Comparison of ENCODE assay signal across 9 cellular contexts in the genomic region with DNA sequence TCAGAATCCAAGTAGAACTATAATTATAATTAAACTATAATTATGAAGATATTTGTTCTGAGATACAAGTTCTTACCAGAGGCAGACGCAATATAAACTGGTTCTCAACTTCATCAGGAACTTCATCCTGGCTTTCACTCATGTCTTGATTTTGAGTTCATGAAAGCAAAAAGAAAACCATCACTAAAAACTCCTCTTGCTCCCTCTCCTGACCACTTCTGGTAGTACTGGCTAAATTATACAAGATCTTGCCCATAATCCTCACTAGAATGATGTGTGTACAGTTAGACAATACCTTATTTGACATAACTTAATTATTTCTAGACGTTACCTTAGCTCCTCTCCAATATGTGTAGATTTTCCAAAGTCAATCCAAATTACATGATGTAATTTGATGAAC. TPM values are rescaled to one million over a fixed set of nuclear protein-coding genes. Genes with fewer than 3 reads are reported as not detected.
A peak's percentile ranks its signal among the peaks of the same experiment; 100 is the strongest.
DNase-seq lines count a peak whose midpoint lies in the region; ATAC-seq, FAIRE-seq and TF ChIP-seq lines count a peak whose summit lies in the region.
"Had no signal": no experiment of that assay in that cellular context is flagged by ENCODE, and none has a peak within 500 bp of the region (broad histone marks: within the 10 kb centered on the region; RNA-seq: fewer than 3 reads in every experiment).

No MANE protein-coding gene starts in this region.

- peak; percentile 48 for TF ChIP-seq CTCF in NB4 (IDR thresholded peaks at IDR 0.05; ENCODE audit: low read depth, low read length)
- TF ChIP-seq CTCF in glutamatergic neuron (IDR thresholded peaks at IDR 0.05; ENCODE audit: partially characterized antibody, unreplicated experiment), result peak; percentile 52
- peak in 4 of 7 experiments; percentile 17 to 57 (median 38) for TF ChIP-seq CTCF in stomach (IDR thresholded peaks at IDR 0.05)

- no peaks in the 10 kb centered on the region for H3K9me3 Mint-ChIP-seq in glutamatergic neuron (ENCODE audit: unreplicated experiment)

- H3K27ac ChIP-seq in stomach, result no peak overlapping the region

- DNase-seq in Caki2 (ENCODE audit: low read depth) (peak; percentile 19), NB4 (ENCODE audit: low read depth) (peak; percentile 44), glutamatergic neuron (no peak), stomach (no peak), OCI-M2 (lab: John Stamatoyannopoulos, UW; ENCODE audit: unreplicated experiment) (no peak), occipital lobe (lab: John Stamatoyannopoulos, UW) (no peak)

- no peak for TF ChIP-seq EP300 in stomach (IDR thresholded peaks at IDR 0.05)

- intact Hi-C loops in stomach (cut with DNase I; ENCODE audit: low total_unique reads), result no loop called here

- in situ Hi-C loops in Caki2 (cut with HindIII; ENCODE audit: low pct_unique_long_range_greater_than_20kb, low sequenced_read_pairs), result no loop called here

- H3K4me3 ChIP-seq in NB4 (ENCODE audit: low read depth, low read length), result no peak overlapping the region
- H3K4me3 ChIP-seq in stomach, result no peak overlapping the region

- no peaks in the 10 kb centered on the region for H3K27me3 Mint-ChIP-seq in glutamatergic neuron (ENCODE audit: unreplicated experiment)

- TF ChIP-seq POLR2A in NB4 (IDR thresholded peaks at IDR 0.05; ENCODE audit: extremely low read depth, insufficient read length) (no peak), stomach (IDR thresholded peaks at IDR 0.05) (no peak)

- H3K27ac Mint-ChIP-seq in glutamatergic neuron (ENCODE audit: unreplicated experiment), result no peak overlapping the region

- no peak overlapping the region for H3K4me3 Mint-ChIP-seq in glutamatergic neuron (ENCODE audit: unreplicated experiment)

- no peaks in the 10 kb centered on the region for H3K36me3 Mint-ChIP-seq in glutamatergic neuron (ENCODE audit: unreplicated experiment)

- ATAC-seq in GM18870 (IDR thresholded peaks at IDR 0.05; ENCODE audit: unreplicated experiment), result peak; percentile 52

- peaks cover 0 to 17% (median 11%) of the 10 kb centered on the region in 3 donors for H3K27me3 ChIP-seq in stomach

- no peaks in the 10 kb centered on the region for H3K9me3 ChIP-seq in stomach

- H3K4me1 Mint-ChIP-seq in glutamatergic neuron (ENCODE audit: low read depth, unreplicated experiment), result no peaks in the 10 kb centered on the region

- no peaks in the 10 kb centered on the region for H3K36me3 ChIP-seq in stomach

- H3K4me1 ChIP-seq in stomach, result peaks cover 0 to 6% (median 0%) of the 10 kb centered on the region in 4 donors

- peak; percentile 80 for FAIRE-seq in TTC549 (lab: Jason Lieb, UNC)

- 1 to 12% (median 6%) methylated on average over 2 of the region's 2 CpGs for WGBS in stomach, 5 donors

RNA-seq across cellular contexts. Expression of a gene that starts 3.7 kb away (rescaled TPM):
- not detected in 2 replicates for total RNA-seq in Caki2 (2014; rRNA removed; shearing (Covaris generic); ENCODE audit: low replicate concordance)
- total RNA-seq in glutamatergic neuron (ENCODE audit: unreplicated experiment) (0.25 TPM), stomach (1 to 10 TPM in 1 of 5 donors, not detected in 4; 2.0 TPM), occipital lobe (0.16 TPM)
- polyA plus RNA-seq in stomach, result under 1 TPM in 1 of 3 donors, not detected in 2; 0.13 TPM
- total RNA-seq: skeletal muscle tissue had no signal

Comparison
In these comparisons a context has a peak if more than half of its experiments do, and no peak if none do; other contexts are left out.
1. DNase-seq: peak in Caki2 (single experiment) and NB4 (single experiment); none in glutamatergic neuron (single experiment), stomach (single experiment), OCI-M2 (single experiment) and occipital lobe (single experiment).
2. Peak in every context shown above with its lines, with median percentiles within 50 percentile points of each other: CTCF ChIP-seq.